8 cellular contexts compared by ENCODE assay signal in the genomic region with DNA sequence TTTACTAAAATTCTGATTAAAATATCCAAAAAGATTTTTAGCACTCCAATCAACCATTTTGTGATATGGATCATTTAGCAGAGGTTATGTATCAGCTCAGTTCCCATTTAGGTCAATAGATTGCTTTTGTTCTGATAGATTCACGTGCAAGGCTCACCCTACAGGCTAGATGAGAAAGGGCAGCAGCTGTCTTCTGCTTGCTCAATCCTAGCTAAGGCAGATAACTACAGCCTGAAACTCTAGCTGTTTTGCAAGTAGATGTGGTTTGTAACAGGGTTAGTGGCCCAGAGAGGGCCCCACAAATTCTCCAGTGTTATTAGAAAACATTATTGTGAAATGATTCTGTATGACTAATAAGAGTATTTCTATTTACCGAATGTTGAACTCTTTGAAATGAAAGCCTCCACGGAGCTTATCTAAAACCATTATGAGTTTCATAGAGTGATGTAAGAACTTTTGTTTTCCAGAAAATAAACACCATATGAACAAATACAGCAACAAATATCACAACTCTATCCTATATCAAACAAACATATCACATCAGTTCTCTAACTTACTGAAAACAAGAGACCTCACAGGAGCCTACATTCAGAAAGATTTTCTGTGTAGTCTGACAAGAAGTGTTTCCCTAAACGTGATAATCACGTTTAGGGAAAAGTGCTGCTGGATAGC.
DNase-seq lines count a peak whose midpoint lies in the region; ATAC-seq, FAIRE-seq and TF ChIP-seq lines count a peak whose summit lies in the region.

No MANE protein-coding gene starts in this region.

- H3K27ac ChIP-seq in Panc1 (ENCODE audit: low read length) (no peak overlapping the region), H1 (ENCODE audit: low read depth, low read length) (no peak overlapping the region)

- H4K91ac ChIP-seq in H1 (replicated peaks; ENCODE audit: insufficient read length, low read length) = no peak overlapping the region

- H2BK15ac ChIP-seq in H1 (ENCODE audit: low read length) = no peak overlapping the region

- DNase-seq in NCI-H1436 (lab: John Stamatoyannopoulos, UW) (peak; percentile 27), NCI-H1436 treated with DMSO at 0.1 percent for 48 hours (lab: John Stamatoyannopoulos, UW) (no peak), Panc1 (ENCODE audit: low read depth, low spot score) (peak; percentile 7), H1 (ENCODE audit: low read depth in 1 of 2, low spot score in 2 of 2) (no peak), neural crest cell (ENCODE audit: low read depth, low spot score) (peak; percentile 2), NCI-H1930 (lab: John Stamatoyannopoulos, UW) (no peak)

- intact Hi-C loops in Panc1 (cut with micrococcal nuclease; ENCODE audit: unreplicated experiment) = no loop called here

- BruUV-seq in Panc1 (replicated peaks; lab: Mats Ljungman, UMichigan) = no TSS peak

- no peaks in the 10 kb centered on the region for H3K27me3 Mint-ChIP-seq in neural crest cell (ENCODE audit: low read depth)

- H3K9ac ChIP-seq in H1 (replicated peaks in 1 of 4; ENCODE audit: extremely low read depth in 1 of 4, low read depth in 3 of 4, low read length in 3 of 4) = no peak overlapping the region

- no peak overlapping the region for H2BK120ac ChIP-seq in H1 (replicated peaks; ENCODE audit: low read depth, low read length)

- POLR2A ChIA-PET in Panc1 (lab: Charles Lee) = no interaction called here
- POLR2A ChIA-PET in H1 (lab: Charles Lee; ENCODE audit: partially characterized antibody) = no interaction called here

- no peaks in the 10 kb centered on the region for H4K20me1 ChIP-seq in H1 (replicated peaks in 1 of 2; ENCODE audit: control insufficient read depth in 1 of 2, insufficient read depth in 2 of 2, low read length in 2 of 2)

- H3K9me3 Mint-ChIP-seq in neural crest cell = no peaks in the 10 kb centered on the region

- no peaks in the 10 kb centered on the region for H3K79me2 ChIP-seq in H1 (ENCODE audit: control insufficient read depth in 1 of 2, insufficient read depth in 2 of 2, low read length in 2 of 2)

- ATAC-seq in GM19468 (IDR thresholded peaks at IDR 0.05; ENCODE audit: extremely low read depth, unreplicated experiment) (peak; percentile 97), HG03442 (IDR thresholded peaks at IDR 0.05; ENCODE audit: unreplicated experiment) (peak; percentile 100), Panc1 (no peak)

- no peak overlapping the region for H3K4me2 ChIP-seq in H1 (ENCODE audit: insufficient read depth in 1 of 2, low read depth in 2 of 2, low read length in 2 of 2)

- H2BK20ac ChIP-seq in H1 (ENCODE audit: low read length) = no peak overlapping the region

- H2BK12ac ChIP-seq in H1 (ENCODE audit: low read depth, low read length) = no peak overlapping the region

- H3K23ac ChIP-seq in H1 (ENCODE audit: insufficient read length) = no peak overlapping the region

- CTCF ChIA-PET in Panc1 (lab: Charles Lee) = no interaction called here
- CTCF ChIA-PET in H1 (lab: Charles Lee; ENCODE audit: partially characterized antibody) = interaction anchor here (0.6 to 2.9 kb wide), 18 partner anchors 10 to 632 kb away, joined by 3 to 10 read pairs (median 4); no protein-coding TSS in a partner anchor

- TF ChIP-seq RAD21 in H1 (IDR thresholded peaks at IDR 0.05 in 1 of 2, conservative IDR thresholded peaks at IDR 0.05 in 1 of 2; ENCODE audit: low read depth in 2 of 2, low read length in 2 of 2) = peak; percentile 51 to 60

- H3K79me1 ChIP-seq in H1 (ENCODE audit: low read depth, low read length) = no peaks in the 10 kb centered on the region

- H4K8ac ChIP-seq in H1 (ENCODE audit: extremely low read depth, insufficient read depth, low read length) = no peak overlapping the region

- H3K27ac Mint-ChIP-seq in neural crest cell (ENCODE audit: unreplicated experiment) = no peak overlapping the region

- no peak overlapping the region for H2AFZ ChIP-seq in H1 (ENCODE audit: low read length)

- H3K56ac ChIP-seq in H1 (replicated peaks; ENCODE audit: insufficient read length, low read depth, low read length) = no peak overlapping the region

- H3K4ac ChIP-seq in H1 (replicated peaks; ENCODE audit: insufficient read length, low read depth, low read length) = no peak overlapping the region

- H3K23me2 ChIP-seq in H1 (ENCODE audit: low read depth, low read length) = no peaks in the 10 kb centered on the region

- H2AK5ac ChIP-seq in H1 (ENCODE audit: low read depth, low read length) = no peak overlapping the region

- no peaks in the 10 kb centered on the region for H3K27me3 ChIP-seq in Panc1 (ENCODE audit: control insufficient read depth, insufficient read depth, low read length)
- no peaks in the 10 kb centered on the region for H3K27me3 ChIP-seq in H1 (replicated peaks in 1 of 4; ENCODE audit: control insufficient read depth in 3 of 4, extremely low read depth in 1 of 4, insufficient read depth in 3 of 4, low read length in 3 of 4)

- peaks cover 25% of the 10 kb centered on the region for H3K4me1 Mint-ChIP-seq in neural crest cell

- 69% methylated on average over 5 of the region's 5 CpGs; no CpG with 5 or more reads in 1 of the 2 experiments for WGBS in H1 (ENCODE audit: extremely low coverage in 1 of 2, insufficient coverage in 1 of 2, insufficient read length in 1 of 2, insufficient replicate concordance in 2 of 2, low coverage in 1 of 2, low lambda C conversion rate in 2 of 2, missing lambda C conversion rate in 1 of 2), 2 experiments

- no peaks in the 10 kb centered on the region for H3K4me1 ChIP-seq in Panc1 (ENCODE audit: control insufficient read depth, insufficient read depth, low read length)
- H3K4me1 ChIP-seq in H1 (replicated peaks in 1 of 4; ENCODE audit: control insufficient read depth in 3 of 4, insufficient read depth in 4 of 4, low read length in 3 of 4) = peaks cover 0 to 5% (median 4%) of the 10 kb centered on the region in 4 experiments; a peak in 4 of 7 replicates

- H3K14ac ChIP-seq in H1 (ENCODE audit: insufficient read length) = no peak overlapping the region

- no peak for TF ChIP-seq POLR2A in H1 (IDR thresholded peaks at IDR 0.05; ENCODE audit: control extremely low read depth in 1 of 2, low read depth in 2 of 2, low read length in 2 of 2)

- peak; percentile 85 for FAIRE-seq in H1 (lab: Jason Lieb, UNC)

- TF ChIP-seq EP300 in H1 (IDR thresholded peaks at IDR 0.05; ENCODE audit: borderline replicate concordance in 1 of 2, low read depth in 2 of 2, low read length in 2 of 2) = no peak

- no peak overlapping the region for H3K4me3 ChIP-seq in Panc1 (ENCODE audit: low read depth in 2 of 2, low read length in 2 of 2)
- H3K4me3 ChIP-seq in H1 (ENCODE audit: extremely low read depth in 1 of 4, insufficient read depth in 2 of 4, low read depth in 3 of 4, low read length in 4 of 4) = no peak overlapping the region

- no peak overlapping the region for H3K4me3 Mint-ChIP-seq in neural crest cell

- H2BK5ac ChIP-seq in H1 (ENCODE audit: low read depth, low read length) = no peak overlapping the region

- H3K9me3 ChIP-seq in Panc1 (ENCODE audit: control insufficient read depth, insufficient read depth, low read depth, low read length) (0 out of 2 replicates have a peak, but pooled peaks cover 4% of the 10 kb centered on the region), H1 (ENCODE audit: insufficient read depth in 2 of 2, low read depth in 1 of 2, low read length in 1 of 2) (no peaks in the 10 kb centered on the region)

- TF ChIP-seq CTCF in Panc1 (IDR thresholded peaks at IDR 0.05) = no peak
- peak in 2 of 3 experiments; percentile 36 to 69; a peak in 3 of 4 replicates for TF ChIP-seq CTCF in H1 (IDR thresholded peaks at IDR 0.05; ENCODE audit: control extremely low read depth in 1 of 3, insufficient read depth in 1 of 3, low read depth in 1 of 3, low read length in 3 of 3)
- TF ChIP-seq CTCF in neural crest cell (conservative IDR thresholded peaks at IDR 0.05) = peak; percentile 60

- no peak overlapping the region for H4K5ac ChIP-seq in H1 (ENCODE audit: insufficient read length, low read depth, low read length)

- no peaks in the 10 kb centered on the region for H3K36me3 Mint-ChIP-seq in neural crest cell (ENCODE audit: low read depth)

- no peak overlapping the region for H3K18ac ChIP-seq in H1 (ENCODE audit: extremely low read depth, low read length)

- no peaks in the 10 kb centered on the region for H3K36me3 ChIP-seq in Panc1 (ENCODE audit: control insufficient read depth, insufficient read depth, low read length)
- H3K36me3 ChIP-seq in H1 (ENCODE audit: control insufficient read depth in 2 of 4, insufficient read depth in 4 of 4, low read length in 3 of 4) = no peaks in the 10 kb centered on the region

- in situ Hi-C loops in Panc1 (cut with HindIII; ENCODE audit: low pct_unique_long_range_greater_than_20kb, low sequenced_read_pairs) = no loop called here

TF ChIP-seq in H1, 55 proteins besides CTCF, POLR2A, EP300 and RAD21:
- peak; percentile 71 for TF ChIP-seq CEBPB (IDR thresholded peaks at IDR 0.05; ENCODE audit: low read depth, low read length)
- TF ChIP-seq, protein P1, sequence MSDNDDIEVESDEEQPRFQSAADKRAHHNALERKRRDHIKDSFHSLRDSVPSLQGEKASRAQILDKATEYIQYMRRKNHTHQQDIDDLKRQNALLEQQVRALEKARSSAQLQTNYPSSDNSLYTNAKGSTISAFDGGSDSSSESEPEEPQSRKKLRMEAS (IDR thresholded peaks at IDR 0.05) = peak; percentile 24; the same call in 1 of the 2 replicates
- TF ChIP-seq, protein P2, sequence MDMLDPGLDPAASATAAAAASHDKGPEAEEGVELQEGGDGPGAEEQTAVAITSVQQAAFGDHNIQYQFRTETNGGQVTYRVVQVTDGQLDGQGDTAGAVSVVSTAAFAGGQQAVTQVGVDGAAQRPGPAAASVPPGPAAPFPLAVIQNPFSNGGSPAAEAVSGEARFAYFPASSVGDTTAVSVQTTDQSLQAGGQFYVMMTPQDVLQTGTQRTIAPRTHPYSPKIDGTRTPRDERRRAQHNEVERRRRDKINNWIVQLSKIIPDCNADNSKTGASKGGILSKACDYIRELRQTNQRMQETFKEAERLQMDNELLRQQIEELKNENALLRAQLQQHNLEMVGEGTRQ (IDR thresholded peaks at IDR 0.05; ENCODE audit: low read length) = no peak

Comparison
In these comparisons a context has a peak if more than half of its experiments do, and no peak if none do; other contexts are left out.
1. DNase-seq: peak in NCI-H1436 (single experiment), Panc1 (single experiment) and neural crest cell (single experiment); none in NCI-H1436 treated with DMSO at 0.1 percent for 48 hours (single experiment), H1 (0 of 2) and NCI-H1930 (0 of 2).